ENCODE assay signal across 12 cellular contexts in the genomic region with DNA sequence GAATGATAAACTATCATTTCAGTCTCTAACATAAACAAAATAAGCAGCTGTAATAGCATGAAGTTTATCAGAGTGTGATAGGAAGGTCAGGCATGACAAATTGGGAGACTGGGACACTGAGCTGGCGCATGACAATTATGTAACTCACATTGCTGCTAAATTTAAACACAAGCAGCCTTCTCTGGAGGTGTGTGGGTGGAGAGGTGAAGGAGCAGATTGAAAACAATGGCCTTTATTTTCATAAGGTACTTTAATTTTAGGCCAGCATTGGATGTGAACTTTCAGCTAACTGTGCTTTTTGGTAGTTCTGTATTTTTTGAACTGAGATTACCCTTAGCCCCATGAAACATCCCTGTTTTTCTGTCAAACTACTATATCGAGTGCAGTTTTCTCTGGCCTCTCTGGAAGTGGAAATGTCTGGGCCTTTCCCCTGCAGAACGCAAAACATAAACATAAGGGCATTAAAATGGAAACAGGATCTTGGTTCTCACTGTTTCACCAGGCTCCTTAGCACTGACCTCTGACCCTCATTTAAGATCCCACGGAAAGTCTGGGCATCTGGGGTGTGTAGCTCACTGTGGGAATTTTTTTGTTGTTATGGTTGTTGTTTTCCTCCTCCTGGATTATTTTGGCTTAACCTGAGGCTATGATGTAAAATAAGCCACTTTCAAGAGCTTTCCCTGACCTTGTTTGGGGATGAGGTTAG.
DNase-seq lines count a peak whose midpoint lies in the region; ATAC-seq and TF ChIP-seq lines count a peak whose summit lies in the region.
"Had no signal": no experiment of that assay in that cellular context is flagged by ENCODE, and none has a peak within 500 bp of the region (broad histone marks: within the 10 kb centered on the region; RNA-seq: fewer than 3 reads in every experiment).

No MANE protein-coding gene starts in this region.

- DNase-seq in H4 (ENCODE audit: low spot score), result peak; percentile 27
- peak; percentile 29 for DNase-seq in brain pericyte (ENCODE audit: low read depth, low spot score)
- DNase-seq in right cardiac atrium, result no peak
- DNase-seq in sciatic nerve (ENCODE audit: low spot score), result no peak
- no peak for DNase-seq in NCI-H146 treated with DMSO at 0.1 percent for 48 hours (lab: John Stamatoyannopoulos, UW; ENCODE audit: unreplicated experiment)
- DNase-seq in activated effector memory CD4-positive, alpha-beta T cell treated with anti-CD3 and anti-CD28 coated beads, Interleukin-2, amount 50 U/mL, for 16 hours, result no peak
- no peak for DNase-seq in GM13977 (ENCODE audit: low spot score)
- DNase-seq: CD8-positive, alpha-beta T cell; NCI-H187; PC-3; stimulated activated naive CD4-positive, alpha-beta T cell treated with Interleukin-2 at 50 U/mL for 16 hours had no signal

- no peak overlapping the region for H3K4me3 ChIP-seq in right cardiac atrium (ENCODE audit: low read length)

- H3K27me3 ChIP-seq in right cardiac atrium (ENCODE audit: control insufficient read depth, insufficient read depth), result no peaks in the 10 kb centered on the region

- intact Hi-C loops in right cardiac atrium (cut with DNase I), result loop anchor here in 1 of 4 donors (10.0 kb wide), 1 partner anchor 61 kb away; no protein-coding TSS in a partner anchor
- intact Hi-C loops in sciatic nerve (cut with DNase I), result no loop called here

- TF ChIP-seq CTCF in GM13977 (IDR thresholded peaks at IDR 0.05; ENCODE audit: extremely low read depth, insufficient read depth, missing control alignments), result no peak

- peak overlapping the region; percentile 96 for H3K27ac ChIP-seq in right cardiac atrium (ENCODE audit: low read length)

- WGBS in right cardiac atrium, result 30% methylated on average over 4 of the region's 4 CpGs

- in situ Hi-C loops in GM13977 (cut with MboI; ENCODE audit: low pct_unique_long_range_greater_than_20kb, low sequenced_read_pairs, unreplicated experiment), result no loop called here

- H3K9me3 ChIP-seq in right cardiac atrium (ENCODE audit: control insufficient read depth, low read length), result no peaks in the 10 kb centered on the region

- ATAC-seq in right cardiac atrium, result peak; percentile 95 to 96
- peak; percentile 48 for ATAC-seq in sciatic nerve
- no peak for ATAC-seq in GM21717 (IDR thresholded peaks at IDR 0.05; ENCODE audit: unreplicated experiment)
- ATAC-seq: CD8-positive, alpha-beta T cell; PC-3 had no signal

- H3K4me1 ChIP-seq in right cardiac atrium (ENCODE audit: control insufficient read depth, insufficient read depth, low read length), result peaks cover 4% of the 10 kb centered on the region

Comparison
In these comparisons a context has a peak if more than half of its experiments do, and no peak if none do; other contexts are left out.
1. DNase-seq: peak in H4 (single experiment) and brain pericyte (single experiment); none in right cardiac atrium (0 of 3), sciatic nerve (single experiment), NCI-H146 treated with DMSO at 0.1 percent for 48 hours (single experiment), activated effector memory CD4-positive, alpha-beta T cell treated with anti-CD3 and anti-CD28 coated beads, Interleukin-2, amount 50 U/mL, for 16 hours (single experiment) and GM13977 (single experiment).